ENCODE assay signal across 11 cellular contexts in the genomic region with DNA sequence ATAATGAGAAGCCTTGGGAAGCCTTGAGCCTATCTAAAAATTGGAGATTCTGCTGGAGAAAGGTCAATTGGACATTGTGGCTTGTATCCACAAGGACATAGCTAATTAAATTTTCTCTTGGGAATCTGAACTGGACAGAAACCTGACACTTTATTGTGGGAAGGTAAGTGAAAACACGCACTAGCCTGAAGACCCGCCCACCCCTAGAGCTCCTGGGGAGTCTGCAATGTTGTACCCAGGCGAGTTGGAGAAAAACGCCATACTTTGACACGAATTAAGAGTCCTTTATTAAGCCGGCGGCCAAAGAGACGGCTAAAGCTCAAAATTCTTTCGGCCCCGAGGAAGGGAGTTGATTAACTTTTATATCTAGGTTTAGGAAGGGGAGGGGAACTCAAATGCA. TPM values are rescaled to one million over a fixed set of nuclear protein-coding genes. Genes with fewer than 3 reads are reported as not detected.
A peak's percentile ranks its signal among the peaks of the same experiment; 100 is the strongest.
DNase-seq lines count a peak whose midpoint lies in the region; ATAC-seq and TF ChIP-seq lines count a peak whose summit lies in the region.
"Had no signal": no experiment of that assay in that cellular context is flagged by ENCODE, and none has a peak within 500 bp of the region (broad histone marks: within the 10 kb centered on the region; RNA-seq: fewer than 3 reads in every experiment).

No MANE protein-coding gene starts in this region.

- H3K36me3 Mint-ChIP-seq in MCF 10A (ENCODE audit: insufficient read depth, unreplicated experiment) = peaks cover 45% of the 10 kb centered on the region
- peaks cover 21% of the 10 kb centered on the region for H3K36me3 Mint-ChIP-seq in activated T-helper 17 cell treated with anti-CD3 and anti-CD28 coated beads, Interleukin-2, amount 50 U/mL, for 72 hours (ENCODE audit: low read depth)
- H3K36me3 Mint-ChIP-seq in immature natural killer cell = peaks cover 15 to 29% (median 18%) of the 10 kb centered on the region in 3 donors

- peaks cover 16% of the 10 kb centered on the region for H3K4me1 Mint-ChIP-seq in MCF 10A (ENCODE audit: insufficient read depth, unreplicated experiment)
- H3K4me1 Mint-ChIP-seq in activated T-helper 17 cell treated with anti-CD3 and anti-CD28 coated beads, Interleukin-2, amount 50 U/mL, for 72 hours = peaks cover 13% of the 10 kb centered on the region
- H3K4me1 Mint-ChIP-seq in immature natural killer cell = peaks cover 17 to 24% of the 10 kb centered on the region in 2 donors

- H3K27me3 ChIP-seq in breast epithelium (no peaks in the 10 kb centered on the region), stomach smooth muscle (ENCODE audit: control insufficient read depth in 1 of 2, insufficient read depth in 2 of 2, low read length in 2 of 2) (no peaks in the 10 kb centered on the region)
- H3K27me3 ChIP-seq: SJSA1 had no signal

- H3K4me3 ChIP-seq in breast epithelium = peak overlapping the region in 1 of 3 donors; percentile 96
- H3K4me3 ChIP-seq in stomach smooth muscle (ENCODE audit: low read length in 2 of 2) = peak overlapping the region; percentile 27 to 89

- H3K9me3 ChIP-seq in breast epithelium = peaks cover 5 to 12% of the 10 kb centered on the region in 2 donors
- H3K9me3 ChIP-seq in stomach smooth muscle (ENCODE audit: control insufficient read depth in 2 of 2, low read length in 2 of 2) = peaks cover 0 to 6% of the 10 kb centered on the region in 2 donors

- H3K27me3 Mint-ChIP-seq in MCF 10A (ENCODE audit: insufficient read depth, unreplicated experiment) (no peaks in the 10 kb centered on the region), immature natural killer cell (ENCODE audit: low read depth in 3 of 3) (peaks cover 0 to 4% (median 0%) of the 10 kb centered on the region in 3 donors)
- no peaks in the 10 kb centered on the region for H3K27me3 Mint-ChIP-seq in activated T-helper 17 cell treated with anti-CD3 and anti-CD28 coated beads, Interleukin-2, amount 50 U/mL, for 72 hours

- no peak overlapping the region for H3K9ac ChIP-seq in stomach smooth muscle (ENCODE audit: low read length in 2 of 2)

- no TSS peak for BruUV-seq in MCF 10A (replicated peaks; lab: Mats Ljungman, UMichigan)

- CTCF ChIA-PET in MCF 10A (lab: Yijun Ruan, JAX) = interaction anchor here (0.8 to 1.8 kb wide), 9 partner anchors 10 to 332 kb away, joined by 3 to 10 read pairs (median 4); partner anchors contain the start of gene MRPS5

- TF ChIP-seq CTCF in MCF 10A (IDR thresholded peaks at IDR 0.05; ENCODE audit: unreplicated experiment) = no peak
- no peak for TF ChIP-seq CTCF in breast epithelium (IDR thresholded peaks at IDR 0.05)

- no peaks in the 10 kb centered on the region for H3K36me3 ChIP-seq in breast epithelium
- peaks cover 5 to 7% of the 10 kb centered on the region in 2 donors for H3K36me3 ChIP-seq in stomach smooth muscle (ENCODE audit: control insufficient read depth in 2 of 2, insufficient read depth in 2 of 2, low read length in 2 of 2)
- H3K36me3 ChIP-seq: SJSA1 had no signal

- H3K27ac Mint-ChIP-seq in MCF 10A (ENCODE audit: low read depth, unreplicated experiment) (peak overlapping the region; percentile 95), immature natural killer cell (peak overlapping the region in 4 of 6 donors; percentile 59 to 85 (median 74))
- H3K27ac Mint-ChIP-seq in activated T-helper 17 cell treated with anti-CD3 and anti-CD28 coated beads, Interleukin-2, amount 50 U/mL, for 72 hours = no peak overlapping the region

- H3K9me3 Mint-ChIP-seq in MCF 10A (ENCODE audit: unreplicated experiment) (peaks cover 24% of the 10 kb centered on the region), immature natural killer cell (peaks cover 0 to 6% (median 5%) of the 10 kb centered on the region in 6 donors)
- H3K9me3 Mint-ChIP-seq in activated T-helper 17 cell treated with anti-CD3 and anti-CD28 coated beads, Interleukin-2, amount 50 U/mL, for 72 hours = peaks cover 9% of the 10 kb centered on the region

- POLR2A ChIA-PET in MCF 10A (lab: Yijun Ruan, JAX) = interaction anchor here (0.6 to 1.6 kb wide), 5 partner anchors 9 to 87 kb away, joined by 3 to 11 read pairs (median 4); partner anchors contain the start of gene ZNF2

- no peak for ATAC-seq in activated T-helper 17 cell treated with anti-CD3 and anti-CD28 coated beads, Interleukin-2, amount 50 U/mL, for 72 hours (replicated peaks)
- no peak for ATAC-seq in GM19035 (IDR thresholded peaks at IDR 0.05; ENCODE audit: unreplicated experiment)
- ATAC-seq: left lobe of liver had no signal

- H3K4me1 ChIP-seq in breast epithelium (no peaks in the 10 kb centered on the region), stomach smooth muscle (ENCODE audit: control insufficient read depth, insufficient read depth, low read length) (peaks cover 16% of the 10 kb centered on the region)

- H3K4me3 Mint-ChIP-seq in MCF 10A (ENCODE audit: unreplicated experiment) = peak overlapping the region; percentile 90
- peak overlapping the region; percentile 88 for H3K4me3 Mint-ChIP-seq in activated T-helper 17 cell treated with anti-CD3 and anti-CD28 coated beads, Interleukin-2, amount 50 U/mL, for 72 hours
- peak overlapping the region; percentile 89 to 95 (median 93) for H3K4me3 Mint-ChIP-seq in immature natural killer cell

- intact Hi-C loops in MCF 10A (cut with micrococcal nuclease) = loop anchor here (2.0 to 5.0 kb wide), 2 partner anchors 84 to 129 kb away; partner anchors contain the start of gene MRPS5
- intact Hi-C loops in breast epithelium (cut with DNase I; ENCODE audit: low total_unique reads) = no loop called here

- TF ChIP-seq POLR2A in breast epithelium (IDR thresholded peaks at IDR 0.05) = no peak

- no peak for DNase-seq in MCF 10A (ENCODE audit: unreplicated experiment)
- DNase-seq in breast epithelium (ENCODE audit: low spot score in 2 of 2) = no peak
- DNase-seq in immature natural killer cell = no peak
- no peak for DNase-seq in activated CD8-positive, alpha-beta memory T cell treated with anti-CD3 and anti-CD28 coated beads, Interleukin-2, amount 50 U/mL, for 48 hours
- no peak for DNase-seq in GOT3 (lab: John Stamatoyannopoulos, UW)
- DNase-seq: NCI-H187 had no signal

- no peak overlapping the region for H3K27ac ChIP-seq in breast epithelium
- H3K27ac ChIP-seq in stomach smooth muscle (ENCODE audit: low read length) = no peak overlapping the region
- H3K27ac ChIP-seq: SJSA1 had no signal

RNA-seq across cellular contexts. Expression of gene ZNF892, which starts 1.2 kb away (rescaled TPM):
- total RNA-seq in MCF 10A (2022) (10.2 and 10.3 TPM in 2 replicates), breast epithelium (1 to 10 TPM; 3.7 to 8.6 (median 6.9) TPM)
- 1 to 10 TPM; 2.9 to 3.5 TPM for total RNA-seq in activated T-helper 17 cell treated with anti-CD3 and anti-CD28 coated beads, Interleukin-2, amount 50 U/mL, for 72 hours
- polyA plus RNA-seq in immature natural killer cell = 1 to 10 TPM in 1 of 3 donors, under 1 TPM in 1, not detected in 1; 0.68 to 1.9 TPM

RNA-seq across cellular contexts. Expression of gene ZNF2, which starts 40.5 kb away (rescaled TPM):
- total RNA-seq in MCF 10A (2022) (4.1 and 4.4 TPM in 2 replicates), breast epithelium (1 to 10 TPM; 2.4 to 8.2 (median 3.6) TPM)
- total RNA-seq in activated T-helper 17 cell treated with anti-CD3 and anti-CD28 coated beads, Interleukin-2, amount 50 U/mL, for 72 hours = 1 to 10 TPM; 3.8 to 4.4 TPM
- 1 to 10 TPM in 2 of 3 donors, not detected in 1; 1.2 to 3.8 TPM for polyA plus RNA-seq in immature natural killer cell

RNA-seq across cellular contexts. Expression of gene ZNF514, which starts 46.4 kb away (rescaled TPM):
- total RNA-seq in MCF 10A (2022) = 6.3 and 9.6 TPM in 2 replicates
- 10 to 100 TPM; 18.7 to 36.1 (median 25.3) TPM for total RNA-seq in breast epithelium
- total RNA-seq in activated T-helper 17 cell treated with anti-CD3 and anti-CD28 coated beads, Interleukin-2, amount 50 U/mL, for 72 hours = 10 to 100 TPM in 1 of 2 donors, 1 to 10 TPM in 1; 6.3 to 13.8 TPM
- 1 to 10 TPM; 2.5 to 8.4 (median 5.1) TPM for polyA plus RNA-seq in immature natural killer cell
